33 cellular contexts compared by ENCODE assay signal in genomic region chr2:167450364-167450763, GRCh38.
DNase-seq lines count a peak whose midpoint lies in the region; ATAC-seq and TF ChIP-seq lines count a peak whose summit lies in the region.
"Had no signal": no experiment of that assay in that cellular context is flagged by ENCODE, and none has a peak within 500 bp of the region (broad histone marks: within the 10 kb centered on the region; RNA-seq: fewer than 3 reads in every experiment).

No MANE protein-coding gene starts in this region.

- H3K4me3 ChIP-seq in endodermal cell (ENCODE audit: low read length): peak overlapping the region; percentile 38
- H3K4me3 ChIP-seq: A549; BLaER1; BLaER1 treated with 17β-estradiol and CSF1 and Interleukin-3, amounts not matched to agents 10 nM and 100 nM had no signal

- no peaks in the 10 kb centered on the region for H3K4me1 ChIP-seq in endodermal cell (ENCODE audit: control insufficient read depth, insufficient read depth, low read length)
- H3K4me1 ChIP-seq: A549, BE2C, Caco-2 had no signal

- H3K9ac ChIP-seq in endodermal cell (ENCODE audit: extremely low read depth, low read length, poor library complexity, severe bottlenecking): no peak overlapping the region
- H3K9ac ChIP-seq: BLaER1; BLaER1 treated with 17β-estradiol and CSF1 and Interleukin-3, amounts not matched to agents 10 nM and 100 nM had no signal

- H3K9me3 Mint-ChIP-seq in WTC11 (peaks cover 56% of the 10 kb centered on the region), endodermal cell (peaks cover 65% of the 10 kb centered on the region), endothelial cell (ENCODE audit: unreplicated experiment) (peaks cover 15% of the 10 kb centered on the region)

- H3K27me3 Mint-ChIP-seq in WTC11 (ENCODE audit: low read depth): peaks cover 3% of the 10 kb centered on the region; the same call in 1 of the 2 replicates
- H3K27me3 Mint-ChIP-seq in endodermal cell (ENCODE audit: insufficient read depth): peaks cover 5% of the 10 kb centered on the region
- H3K27me3 Mint-ChIP-seq in endothelial cell (ENCODE audit: unreplicated experiment): peaks cover 5% of the 10 kb centered on the region
- H3K27me3 Mint-ChIP-seq: B cell; CD4-positive, alpha-beta memory T cell; CD4-positive, alpha-beta T cell; CD4-positive, CD25-positive, alpha-beta regulatory T cell; CD8-positive, alpha-beta memory T cell had no signal

- ATAC-seq in WTC11: no peak
- no peak for ATAC-seq in HG03565 (IDR thresholded peaks at IDR 0.05; ENCODE audit: unreplicated experiment)
- ATAC-seq: A549; CD8-positive, alpha-beta T cell had no signal

- TF ChIP-seq CTCF in WTC11 (IDR thresholded peaks at IDR 0.05) (no peak), endodermal cell (conservative IDR thresholded peaks at IDR 0.05) (no peak), endothelial cell (IDR thresholded peaks at IDR 0.05; ENCODE audit: unreplicated experiment) (no peak)

- POLR2A ChIA-PET in WTC11 (lab: Charles Lee): interaction anchor here (0.6 kb wide), 1 partner anchor 239 kb away, joined by 3 read pairs; no protein-coding TSS in a partner anchor

- no peaks in the 10 kb centered on the region for H3K36me3 ChIP-seq in endodermal cell (ENCODE audit: control insufficient read depth, insufficient read depth, low read length)
- H3K36me3 ChIP-seq: BE2C; BLaER1; BLaER1 treated with 17β-estradiol and CSF1 and Interleukin-3, amounts not matched to agents 10 nM and 100 nM had no signal

- H3K4me3 Mint-ChIP-seq in WTC11 (no peak overlapping the region), endodermal cell (no peak overlapping the region), endothelial cell (ENCODE audit: unreplicated experiment) (peak overlapping the region; percentile 7)
- H3K4me3 Mint-ChIP-seq: B cell; CD14-positive monocyte; CD4-positive, alpha-beta memory T cell; CD4-positive, alpha-beta T cell; CD4-positive, CD25-positive, alpha-beta regulatory T cell; CD8-positive, alpha-beta memory T cell; CD8-positive, alpha-beta T cell had no signal

- H3K27me3 ChIP-seq in endodermal cell (ENCODE audit: control insufficient read depth, insufficient read depth, low read length, poor library complexity, severe bottlenecking): no peaks in the 10 kb centered on the region
- H3K27me3 ChIP-seq: BE2C; BLaER1; BLaER1 treated with 17β-estradiol and CSF1 and Interleukin-3, amounts not matched to agents 10 nM and 100 nM had no signal

- peaks cover 13% of the 10 kb centered on the region for H3K4me1 Mint-ChIP-seq in WTC11
- H3K4me1 Mint-ChIP-seq in endodermal cell: no peaks in the 10 kb centered on the region
- peaks cover 2% of the 10 kb centered on the region for H3K4me1 Mint-ChIP-seq in endothelial cell (ENCODE audit: unreplicated experiment)
- H3K4me1 Mint-ChIP-seq: B cell; CD14-positive monocyte; CD4-positive, alpha-beta memory T cell; CD8-positive, alpha-beta memory T cell had no signal

- no peak for DNase-seq in WTC11 (ENCODE audit: low spot score)
- DNase-seq in endodermal cell: no peak
- no peak for DNase-seq in endothelial cell (ENCODE audit: low spot score)
- no peak for DNase-seq in activated CD4-positive, alpha-beta T cell treated with anti-CD3 and anti-CD28 coated beads, Interleukin-2, amount 50 U/mL, for 48 hours
- no peak for DNase-seq in T-helper 1 cell
- DNase-seq: 8988T; ACHN; AML-193; BE2C; C1 segment of cervical spinal cord; Caco-2; Calu3; CD4-positive, alpha-beta memory T cell; CD4-positive, alpha-beta T cell; CD4-positive, CD25-positive, alpha-beta regulatory T cell; CD8-positive, alpha-beta memory T cell; CD8-positive, alpha-beta T cell; COR-L47; DMS 273 treated with DMSO at 0.1 percent for 48 hours; DMS153; DMS53; DMS79; DMS79 treated with DMSO at 0.1 percent for 48 hours; DND-41; EL had no signal

- no peak overlapping the region for H3K27ac ChIP-seq in endodermal cell (ENCODE audit: low read depth, low read length)
- H3K27ac ChIP-seq: 22Rv1; A549; BLaER1; BLaER1 treated with 17β-estradiol and CSF1 and Interleukin-3, amounts not matched to agents 10 nM and 100 nM; C4-2B had no signal

- H3K9me3 ChIP-seq in endodermal cell (ENCODE audit: control insufficient read depth, low read length): peaks cover 40% of the 10 kb centered on the region
- H3K9me3 ChIP-seq: A549, BE2C had no signal

- H3K36me3 Mint-ChIP-seq in WTC11: peaks cover 69% of the 10 kb centered on the region
- peaks cover 17% of the 10 kb centered on the region for H3K36me3 Mint-ChIP-seq in endodermal cell (ENCODE audit: low read depth)
- peaks cover 10% of the 10 kb centered on the region for H3K36me3 Mint-ChIP-seq in endothelial cell (ENCODE audit: low read depth, unreplicated experiment)
- H3K36me3 Mint-ChIP-seq: CD14-positive monocyte; CD4-positive, CD25-positive, alpha-beta regulatory T cell; CD8-positive, alpha-beta memory T cell; CD8-positive, alpha-beta T cell had no signal

- no peak overlapping the region for H3K27ac Mint-ChIP-seq in WTC11
- H3K27ac Mint-ChIP-seq in endodermal cell: no peak overlapping the region
- no peak overlapping the region for H3K27ac Mint-ChIP-seq in endothelial cell (ENCODE audit: unreplicated experiment)
- H3K27ac Mint-ChIP-seq: B cell; CD14-positive monocyte; CD4-positive, alpha-beta memory T cell; CD4-positive, alpha-beta T cell; CD4-positive, CD25-positive, alpha-beta regulatory T cell; CD8-positive, alpha-beta memory T cell; CD8-positive, alpha-beta T cell had no signal

- CTCF ChIA-PET in WTC11 (lab: Charles Lee): no interaction called here

TF ChIP-seq in WTC11, 78 proteins besides CTCF, POLR2A, EP300 and RAD21:
- peak; percentile 95 for TF ChIP-seq ZNF317 (CRISPR knock-in tag; IDR thresholded peaks at IDR 0.05; ENCODE audit: borderline replicate concordance, low read depth)
- no peak for TF ChIP-seq KAT7 (CRISPR knock-in tag; IDR thresholded peaks at IDR 0.05; ENCODE audit: borderline replicate concordance)
